In the genomic region with DNA sequence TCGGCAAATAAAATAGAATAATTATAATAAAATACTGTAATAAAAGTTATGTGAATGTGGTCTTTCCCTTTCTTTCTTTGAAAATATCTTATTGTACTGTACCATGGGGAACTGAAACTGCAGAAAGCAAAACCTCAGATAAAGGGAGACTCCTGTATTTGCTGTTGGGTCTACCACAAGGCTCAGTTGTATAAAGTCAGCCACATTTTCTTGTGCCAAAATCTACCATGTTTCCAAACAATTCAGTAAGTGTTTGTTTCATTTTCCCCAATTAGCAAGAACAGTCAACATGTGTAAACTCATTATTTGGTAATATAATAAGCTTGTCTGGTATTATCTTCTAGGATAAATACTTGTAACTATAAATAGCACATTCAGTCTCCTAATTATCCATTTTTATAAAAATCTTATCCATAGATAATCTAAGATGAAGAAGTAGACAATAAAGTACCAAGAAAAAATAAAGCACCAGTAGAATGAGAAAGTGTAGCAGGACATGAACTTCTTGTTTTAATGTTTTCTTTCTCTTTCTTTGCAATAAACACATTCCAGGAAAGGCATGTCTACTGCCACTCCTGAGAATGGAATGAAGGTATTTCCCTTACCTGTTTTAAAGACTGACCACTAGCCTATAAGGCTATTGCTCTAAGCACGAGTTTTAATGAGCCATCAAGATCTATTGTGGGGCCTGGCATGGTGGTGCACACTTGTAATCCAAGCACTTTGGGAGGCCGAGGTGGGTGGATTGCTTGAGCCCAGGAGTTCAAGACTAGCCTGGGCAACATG, we compare ENCODE assay signal across 11 cellular contexts. TPM values are rescaled to one million over a fixed set of nuclear protein-coding genes. Genes with fewer than 3 reads are reported as not detected.
DNase-seq lines count a peak whose midpoint lies in the region; ATAC-seq and FAIRE-seq lines count a peak whose summit lies in the region.
"Had no signal": no experiment of that assay in that cellular context is flagged by ENCODE, and none has a peak within 500 bp of the region (broad histone marks: within the 10 kb centered on the region; RNA-seq: fewer than 3 reads in every experiment).

No MANE protein-coding gene starts in this region.

- no peaks in the 10 kb centered on the region for H3K36me3 Mint-ChIP-seq in activated CD4-positive, alpha-beta T cell treated with anti-CD3 and anti-CD28 coated beads, Interleukin-2, amount 10 ng/mL, durations not matched to agents 24 days and 14 days (ENCODE audit: low read depth)

- intact Hi-C loops in activated CD4-positive, alpha-beta T cell treated with anti-CD3 and anti-CD28 coated beads, Interleukin-2, amount 10 ng/mL, durations not matched to agents 24 days and 14 days (cut with micrococcal nuclease): no loop called here

- DNase-seq in Ammon's horn (ENCODE audit: low spot score): no peak
- DNase-seq in NCI-H1930 (lab: John Stamatoyannopoulos, UW): no peak
- no peak for DNase-seq in T-helper 9 cell
- no peak for DNase-seq in activated CD4-positive, alpha-beta T cell treated with anti-CD3 and anti-CD28 coated beads, Interleukin-2, amount 10 ng/mL, durations not matched to agents 24 days and 14 days
- DNase-seq: DND-41 had no signal

- ATAC-seq in GM18861 (IDR thresholded peaks at IDR 0.05; ENCODE audit: unreplicated experiment): peak; percentile 85
- ATAC-seq in HG02588 (IDR thresholded peaks at IDR 0.05; ENCODE audit: unreplicated experiment): peak; percentile 88
- ATAC-seq in HG03571 (IDR thresholded peaks at IDR 0.05; ENCODE audit: unreplicated experiment): peak; percentile 87

- no peaks in the 10 kb centered on the region for H3K9me3 Mint-ChIP-seq in activated CD4-positive, alpha-beta T cell treated with anti-CD3 and anti-CD28 coated beads, Interleukin-2, amount 10 ng/mL, durations not matched to agents 24 days and 14 days
- H3K9me3 Mint-ChIP-seq: T-helper 1 cell treated with Interleukin-12 subunit alpha and Interleukin-12 subunit beta and Interleukin-4 antibody, amounts not matched to agents 30 μg/mL and 1 μg/mL, for 36 hours had no signal

- H3K27ac Mint-ChIP-seq in activated CD4-positive, alpha-beta T cell treated with anti-CD3 and anti-CD28 coated beads, Interleukin-2, amount 10 ng/mL, durations not matched to agents 24 days and 14 days: no peak overlapping the region
- H3K27ac Mint-ChIP-seq: activated naive CD8-positive, alpha-beta T cell; T-helper 1 cell treated with Interleukin-12 subunit alpha and Interleukin-12 subunit beta and Interleukin-4 antibody, amounts not matched to agents 30 μg/mL and 1 μg/mL, for 36 hours had no signal

- peaks cover 15% of the 10 kb centered on the region for H3K27me3 Mint-ChIP-seq in activated CD4-positive, alpha-beta T cell treated with anti-CD3 and anti-CD28 coated beads, Interleukin-2, amount 10 ng/mL, durations not matched to agents 24 days and 14 days

- H3K4me3 Mint-ChIP-seq in activated CD4-positive, alpha-beta T cell treated with anti-CD3 and anti-CD28 coated beads, Interleukin-2, amount 10 ng/mL, durations not matched to agents 24 days and 14 days: no peak overlapping the region
- H3K4me3 Mint-ChIP-seq: activated naive CD8-positive, alpha-beta T cell; T-helper 1 cell treated with Interleukin-12 subunit alpha and Interleukin-12 subunit beta and Interleukin-4 antibody, amounts not matched to agents 30 μg/mL and 1 μg/mL, for 36 hours had no signal

- peak; percentile 45 for FAIRE-seq in islet of Langerhans (lab: Jason Lieb, UNC)

- H3K4me1 Mint-ChIP-seq in activated CD4-positive, alpha-beta T cell treated with anti-CD3 and anti-CD28 coated beads, Interleukin-2, amount 10 ng/mL, durations not matched to agents 24 days and 14 days: no peaks in the 10 kb centered on the region

RNA-seq across cellular contexts. Expression of a gene that starts 15.0 kb away (rescaled TPM):
- 81.2 and 86.4 TPM in 2 replicates for total RNA-seq in activated CD4-positive, alpha-beta T cell treated with anti-CD3 and anti-CD28 coated beads, Interleukin-2, amount 10 ng/mL, durations not matched to agents 24 days and 14 days
